In the genomic region with DNA sequence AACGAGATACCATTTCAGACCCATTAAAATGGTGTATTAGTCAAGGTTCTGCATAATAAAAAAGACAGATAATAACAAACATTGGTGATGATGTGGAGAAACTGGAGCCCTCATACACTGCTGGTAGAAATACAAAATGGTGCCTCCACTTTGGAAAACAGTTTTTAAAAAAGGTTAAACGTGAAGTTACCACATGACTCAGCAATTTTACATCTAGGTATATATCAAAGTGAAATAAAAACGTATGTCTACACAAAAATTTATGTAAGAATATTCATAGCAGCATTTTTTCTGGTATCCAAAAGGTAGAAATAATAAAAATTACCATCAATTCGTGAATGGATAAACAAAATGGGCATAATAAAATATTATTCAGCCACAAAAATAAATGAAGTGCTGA, we compare ENCODE assay signal across 22 cellular contexts.
"Had no signal": no experiment of that assay in that cellular context is flagged by ENCODE, and none has a peak within 500 bp of the region (broad histone marks: within the 10 kb centered on the region; RNA-seq: fewer than 3 reads in every experiment).

No MANE protein-coding gene starts in this region.

- H3K4me1 Mint-ChIP-seq: mesothelial cell of epicardium had no signal

- H3K27me3 ChIP-seq: esophagus muscularis mucosa, foreskin keratinocyte, gastroesophageal sphincter, heart left ventricle, left lung had no signal

- FAIRE-seq: colon, endothelial cell of umbilical vein, frontal cortex, islet of Langerhans, keratinocyte had no signal

- H3K4me3 Mint-ChIP-seq: mesothelial cell of epicardium had no signal

- H3K9me3 ChIP-seq: esophagus muscularis mucosa, gastroesophageal sphincter, heart left ventricle, left lung, lower lobe of right lung, mucosa of descending colon had no signal

- ATAC-seq: foreskin keratinocyte, gastroesophageal sphincter, heart left ventricle, left cardiac atrium, left lung, left ventricle myocardium superior, lower lobe of right lung, mucosa of descending colon had no signal

- H3K9me3 Mint-ChIP-seq: mesothelial cell of epicardium had no signal

- H3K36me3 ChIP-seq: esophagus muscularis mucosa, gastroesophageal sphincter, heart left ventricle, left lung, lower lobe of right lung had no signal

- H3K27ac Mint-ChIP-seq: mesothelial cell of epicardium had no signal

- H3K27ac ChIP-seq: coronary artery, dorsolateral prefrontal cortex, esophagus muscularis mucosa, foreskin keratinocyte, gastroesophageal sphincter, heart left ventricle, left lung, lower lobe of right lung had no signal

- H3K4me3 ChIP-seq: coronary artery, dorsolateral prefrontal cortex, esophagus muscularis mucosa, gastroesophageal sphincter, heart left ventricle, left lung, lower lobe of right lung, mucosa of descending colon had no signal

- DNase-seq: dermis blood vessel endothelial cell; dorsolateral prefrontal cortex; effector CD4-positive, alpha-beta T cell; effector memory CD4-positive, alpha-beta T cell; foreskin keratinocyte; heart left ventricle; hippocampal formation; left cardiac atrium; left lung; left ventricle myocardium superior; lower lobe of right lung; mesenchymal stem cell; mucosa of descending colon had no signal

- H3K36me3 Mint-ChIP-seq: mesothelial cell of epicardium had no signal

- H3K4me1 ChIP-seq: esophagus muscularis mucosa, foreskin keratinocyte, gastroesophageal sphincter, heart left ventricle, left lung, lower lobe of right lung had no signal
